ENCODE assay signal across 17 cellular contexts in genomic region chr14:72975776-72976175, GRCh38. TPM values are rescaled to one million over a fixed set of nuclear protein-coding genes. Genes with fewer than 3 reads are reported as not detected.
DNase-seq lines count a peak whose midpoint lies in the region; ATAC-seq and TF ChIP-seq lines count a peak whose summit lies in the region.
"Had no signal": no experiment of that assay in that cellular context is flagged by ENCODE, and none has a peak within 500 bp of the region (broad histone marks: within the 10 kb centered on the region; RNA-seq: fewer than 3 reads in every experiment).

No MANE protein-coding gene starts in this region.

- H4K20me1 ChIP-seq in OCI-LY3 (ENCODE audit: insufficient read depth, low read length), result no peaks in the 10 kb centered on the region

- POLR2A ChIA-PET in AG04450 (lab: Yijun Ruan, JAX), result no interaction called here

- no peak overlapping the region for H3K4me2 ChIP-seq in OCI-LY3 (ENCODE audit: low read length)

- no peak overlapping the region for H3K27ac Mint-ChIP-seq in endothelial cell (ENCODE audit: unreplicated experiment)
- H3K27ac Mint-ChIP-seq: activated T-helper 17 cell treated with anti-CD3 and anti-CD28 coated beads, Interleukin-2, amount 50 U/mL, for 72 hours; T-helper 2 cell treated with Interferon-gamma antibody and Interleukin-4, amounts not matched to agents 5 μg/mL and 100 μg/mL, for 36 hours had no signal

- H3K27ac ChIP-seq in AG04450 (ENCODE audit: low read depth, low read length) (no peak overlapping the region), OCI-LY3 (ENCODE audit: low read length) (no peak overlapping the region), breast epithelium (no peak overlapping the region)
- H3K27ac ChIP-seq: C4-2B, psoas muscle, testis had no signal

- H3K27me3 ChIP-seq in AG04450 (ENCODE audit: control insufficient read depth, insufficient read depth, low read length) (no peaks in the 10 kb centered on the region), OCI-LY3 (ENCODE audit: low read depth, low read length) (no peaks in the 10 kb centered on the region), breast epithelium (no peaks in the 10 kb centered on the region)
- H3K27me3 ChIP-seq: testis had no signal

- peak overlapping the region; percentile 26 for H3K4me3 Mint-ChIP-seq in endothelial cell (ENCODE audit: unreplicated experiment)
- H3K4me3 Mint-ChIP-seq: activated T-helper 17 cell treated with anti-CD3 and anti-CD28 coated beads, Interleukin-2, amount 50 U/mL, for 72 hours; T-helper 2 cell treated with Interferon-gamma antibody and Interleukin-4, amounts not matched to agents 5 μg/mL and 100 μg/mL, for 36 hours had no signal

- no peaks in the 10 kb centered on the region for H3K9me3 ChIP-seq in AG04450 (ENCODE audit: control insufficient read depth, insufficient read depth, low read length)
- no peaks in the 10 kb centered on the region for H3K9me3 ChIP-seq in OCI-LY3 (ENCODE audit: insufficient read depth, low read length)
- H3K9me3 ChIP-seq in breast epithelium, result no peaks in the 10 kb centered on the region
- H3K9me3 ChIP-seq: psoas muscle, testis had no signal

- H3K36me3 Mint-ChIP-seq in endothelial cell (ENCODE audit: low read depth, unreplicated experiment), result peaks cover 35% of the 10 kb centered on the region

- ATAC-seq in Right ventricle myocardium superior (ENCODE audit: poor library complexity) (no peak), HG03097 (IDR thresholded peaks at IDR 0.05; ENCODE audit: low FRiP score, unreplicated experiment) (no peak)
- ATAC-seq: activated T-helper 17 cell treated with anti-CD3 and anti-CD28 coated beads, Interleukin-2, amount 50 U/mL, for 72 hours; psoas muscle had no signal

- peaks cover 31% of the 10 kb centered on the region for H3K4me1 Mint-ChIP-seq in endothelial cell (ENCODE audit: unreplicated experiment)
- H3K4me1 Mint-ChIP-seq: activated T-helper 17 cell treated with anti-CD3 and anti-CD28 coated beads, Interleukin-2, amount 50 U/mL, for 72 hours had no signal

- no peak overlapping the region for H2AFZ ChIP-seq in OCI-LY3 (ENCODE audit: low read depth, low read length)

- no peak for TF ChIP-seq POLR2A in breast epithelium (IDR thresholded peaks at IDR 0.05)

- intact Hi-C loops in Right ventricle myocardium superior (cut with DNase I), result no loop called here
- intact Hi-C loops in breast epithelium (cut with DNase I; ENCODE audit: low total_unique reads), result loop anchor here (5.0 kb wide), 1 partner anchor 1958 kb away; no protein-coding TSS in a partner anchor

- H3K4me3 ChIP-seq in AG04450 (ENCODE audit: low read depth, low read length), result no peak overlapping the region
- H3K4me3 ChIP-seq in GM12865 (ENCODE audit: low read depth, low read length), result no peak overlapping the region
- H3K4me3 ChIP-seq in OCI-LY3 (ENCODE audit: low read length), result no peak overlapping the region
- H3K4me3 ChIP-seq in breast epithelium, result no peak overlapping the region
- H3K4me3 ChIP-seq: psoas muscle, testis had no signal

- H3K9ac ChIP-seq in OCI-LY3 (ENCODE audit: low read length), result no peak overlapping the region

- TF ChIP-seq CTCF in AG04450 (IDR thresholded peaks at IDR 0.05; ENCODE audit: low read depth, low read length) (0 out of 2 replicates have a peak, but pooled peaks have one; percentile 3), GM12865 (IDR thresholded peaks at IDR 0.05; ENCODE audit: insufficient read depth, low read depth, low read length, missing control alignments) (no peak), OCI-LY3 (IDR thresholded peaks at IDR 0.05; ENCODE audit: low read depth, low read length) (peak; percentile 17; the same call in 1 of the 2 replicates), endothelial cell (IDR thresholded peaks at IDR 0.05; ENCODE audit: unreplicated experiment) (no peak), breast epithelium (IDR thresholded peaks at IDR 0.05) (no peak)

- H3K36me3 ChIP-seq in OCI-LY3 (replicated peaks; ENCODE audit: low read depth, low read length), result peaks cover 14% of the 10 kb centered on the region
- H3K36me3 ChIP-seq in breast epithelium, result peaks cover 12% of the 10 kb centered on the region

- CTCF ChIA-PET in AG04450 (lab: Charles Lee), result interaction anchor here (0.8 kb wide), 1 partner anchor 9 kb away, joined by 4 read pairs; no protein-coding TSS in a partner anchor

- no peaks in the 10 kb centered on the region for H3K79me2 ChIP-seq in OCI-LY3 (ENCODE audit: low read length)

- H3K4me1 ChIP-seq in OCI-LY3 (ENCODE audit: low read length) (no peaks in the 10 kb centered on the region), breast epithelium (no peaks in the 10 kb centered on the region)
- H3K4me1 ChIP-seq: psoas muscle, testis had no signal

- no peaks in the 10 kb centered on the region for H3K9me3 Mint-ChIP-seq in endothelial cell (ENCODE audit: unreplicated experiment)
- H3K9me3 Mint-ChIP-seq: activated T-helper 17 cell treated with anti-CD3 and anti-CD28 coated beads, Interleukin-2, amount 50 U/mL, for 72 hours; T-helper 2 cell treated with Interferon-gamma antibody and Interleukin-4, amounts not matched to agents 5 μg/mL and 100 μg/mL, for 36 hours had no signal

- H3K27me3 Mint-ChIP-seq in endothelial cell (ENCODE audit: unreplicated experiment), result peaks cover 8% of the 10 kb centered on the region
- H3K27me3 Mint-ChIP-seq: activated T-helper 17 cell treated with anti-CD3 and anti-CD28 coated beads, Interleukin-2, amount 50 U/mL, for 72 hours had no signal

- DNase-seq in AG04450 (ENCODE audit: low read depth, low spot score) (no peak), GM12865 (ENCODE audit: low read depth) (peak; percentile 17), endothelial cell (ENCODE audit: low spot score) (no peak), Right ventricle myocardium superior (no peak), breast epithelium (ENCODE audit: low spot score in 2 of 2) (no peak), GM19238 (ENCODE audit: insufficient read length, low spot score) (no peak)
- DNase-seq: activated CD4-positive, alpha-beta T cell treated with anti-CD3 and anti-CD28 coated beads, Interleukin-2, amount 50 U/mL, for 4 hours; aorta; NCI-H187; NCI-H510A; psoas muscle; testis had no signal

RNA-seq across cellular contexts. Expression of gene DCAF4, which starts 49.5 kb away (rescaled TPM):
- 14.7 and 14.8 TPM in 2 replicates for polyA plus RNA-seq in AG04450 (2011; rRNA removed)
- 19.2 and 27.9 TPM in 2 replicates for polyA minus RNA-seq in AG04450 (2011; rRNA and poly(A)+ RNA removed)
- total RNA-seq in endothelial cell (ENCODE audit: unreplicated experiment) (7.7 TPM), Right ventricle myocardium superior (5.5 TPM), breast epithelium (10 to 100 TPM; 19.8 to 49.5 (median 36.1) TPM)

RNA-seq across cellular contexts. Expression of gene ZFYVE1, which starts 51.1 kb away (rescaled TPM):
- 24.5 and 27.4 TPM in 2 replicates for polyA plus RNA-seq in AG04450 (2011; rRNA removed)
- polyA minus RNA-seq in AG04450 (2011; rRNA and poly(A)+ RNA removed), result 54.7 and 62.3 TPM in 2 replicates
- total RNA-seq in endothelial cell (ENCODE audit: unreplicated experiment), result 50.6 TPM
- total RNA-seq in Right ventricle myocardium superior, result 12.9 TPM
- 10 to 100 TPM; 18.7 to 22.2 (median 22.1) TPM for total RNA-seq in breast epithelium

Comparison
In these comparisons a context has a peak if more than half of its experiments do, and no peak if none do; other contexts are left out.
1. CTCF ChIP-seq: peak in AG04450 (single experiment) and OCI-LY3 (single experiment); none in GM12865 (single experiment), endothelial cell (single experiment) and breast epithelium (0 of 3).